ENCODE assay signal across 19 cellular contexts in genomic region chrX:47080215-47080914, GRCh38. TPM values are rescaled to one million over a fixed set of nuclear protein-coding genes. Genes with fewer than 3 reads are reported as not detected.
A peak's percentile ranks its signal among the peaks of the same experiment; 100 is the strongest.
DNase-seq lines count a peak whose midpoint lies in the region; ATAC-seq and TF ChIP-seq lines count a peak whose summit lies in the region.
"Had no signal": no experiment of that assay in that cellular context is flagged by ENCODE, and none has a peak within 500 bp of the region (broad histone marks: within the 10 kb centered on the region; RNA-seq: fewer than 3 reads in every experiment).

No MANE protein-coding gene starts in this region.

- no peak for TF ChIP-seq CTCF in nephron progenitor cell (IDR thresholded peaks at IDR 0.05)

- peak overlapping the region; percentile 20 for H3K27ac Mint-ChIP-seq in nephron progenitor cell

- H3K27me3 Mint-ChIP-seq in nephron progenitor cell (ENCODE audit: low read depth, poor library complexity): peaks cover 9% of the 10 kb centered on the region

- no peaks in the 10 kb centered on the region for H3K36me3 Mint-ChIP-seq in nephron progenitor cell (ENCODE audit: low read depth)

- ATAC-seq in HG02763 (IDR thresholded peaks at IDR 0.05; ENCODE audit: unreplicated experiment): no peak

- DNase-seq in NCI-H146 (lab: John Stamatoyannopoulos, UW): peak; percentile 10
- no peak for DNase-seq in NCI-H146 treated with DMSO at 0.1 percent for 48 hours (lab: John Stamatoyannopoulos, UW; ENCODE audit: unreplicated experiment)
- DNase-seq in cerebellum (ENCODE audit: low spot score): peak; percentile 14
- no peak for DNase-seq in nephron progenitor cell
- no peak for DNase-seq in NCI-H2107 treated with DMSO at 0.1 percent for 48 hours (lab: John Stamatoyannopoulos, UW; ENCODE audit: unreplicated experiment)
- DNase-seq in SHP77 treated with DMSO at 0.1 percent for 48 hours (lab: John Stamatoyannopoulos, UW): no peak
- DNase-seq in activated CD4-positive, CD25-positive, alpha-beta regulatory T cell (lab: John Stamatoyannopoulos, UW): no peak
- DNase-seq: AML-193, DND-41, H9, KG1, NCI-H1105 treated with DMSO at 0.1 percent for 48 hours, NCI-H187 treated with DMSO at 0.1 percent for 48 hours, NCI-H226, NCI-H524, NCI-H82, SJCRH30 had no signal

- H3K4me1 Mint-ChIP-seq in nephron progenitor cell: peaks cover 13% of the 10 kb centered on the region
- H3K4me1 Mint-ChIP-seq: H9 had no signal

- no peak overlapping the region for H3K4me3 Mint-ChIP-seq in nephron progenitor cell
- H3K4me3 Mint-ChIP-seq: H9 had no signal

- H3K9me3 Mint-ChIP-seq in nephron progenitor cell: peaks cover 52% of the 10 kb centered on the region

RNA-seq across cellular contexts. Expression of gene RGN, which starts 2.1 kb away (rescaled TPM):
- total RNA-seq in cerebellum: 7.0 TPM
- total RNA-seq: H9, RPMI7951, SJCRH30 had no signal

Comparison
In these comparisons a context has a peak if more than half of its experiments do, and no peak if none do; other contexts are left out.
1. DNase-seq: peak in NCI-H146 (single experiment) and cerebellum (single experiment); none in NCI-H146 treated with DMSO at 0.1 percent for 48 hours (single experiment), nephron progenitor cell (single experiment), NCI-H2107 treated with DMSO at 0.1 percent for 48 hours (single experiment), SHP77 treated with DMSO at 0.1 percent for 48 hours (single experiment) and activated CD4-positive, CD25-positive, alpha-beta regulatory T cell (0 of 4).